In genomic region chr5:96675882-96676281, GRCh38 we compare ENCODE assay signal across 22 cellular contexts.
"Had no signal": no experiment of that assay in that cellular context is flagged by ENCODE, and none has a peak within 500 bp of the region (broad histone marks: within the 10 kb centered on the region; RNA-seq: fewer than 3 reads in every experiment).

No MANE protein-coding gene starts in this region.

- H3K4me3 Mint-ChIP-seq: activated B cell treated with CpG ODN at 0.5 μM for 24 hours; activated CD4-positive, alpha-beta T cell treated with anti-CD3 and anti-CD28 coated beads, Interleukin-2, amount 10 ng/mL, durations not matched to agents 24 days and 14 days; activated CD8-positive, alpha-beta memory T cell treated with anti-CD3 and anti-CD28 coated beads, Interleukin-2, amount 10 ng/mL, durations not matched to agents 7 days and 5 days; activated naive CD8-positive, alpha-beta T cell; activated T-cell treated with anti-CD3 and anti-CD28 coated beads, Interleukin-2, amount 50 U/mL, for 24 hours; activated T-helper 1 cell treated with anti-CD3 and anti-CD28 coated beads, Interleukin-12 subunit alpha, Interleukin-12 subunit beta, Interleukin-2, Interleukin-4 antibody, amounts not matched to agents 30 ng/mL and 10 ng/mL and 1 ng/mL, durations not matched to agents 14 hours and 24 hours and 36 hours; brain; central memory CD8-positive, alpha-beta T cell; T-helper 17 cell had no signal

- H3K27ac Mint-ChIP-seq: activated B cell treated with CpG ODN at 0.5 μM for 24 hours; activated CD4-positive, alpha-beta T cell treated with anti-CD3 and anti-CD28 coated beads, Interleukin-2, amount 10 ng/mL, durations not matched to agents 24 days and 14 days; activated CD8-positive, alpha-beta memory T cell treated with anti-CD3 and anti-CD28 coated beads, Interleukin-2, amount 10 ng/mL, durations not matched to agents 7 days and 5 days; activated naive CD8-positive, alpha-beta T cell; activated T-cell treated with anti-CD3 and anti-CD28 coated beads, Interleukin-2, amount 50 U/mL, for 24 hours; activated T-helper 1 cell treated with anti-CD3 and anti-CD28 coated beads, Interleukin-12 subunit alpha, Interleukin-12 subunit beta, Interleukin-2, Interleukin-4 antibody, amounts not matched to agents 30 ng/mL and 10 ng/mL and 1 ng/mL, durations not matched to agents 14 hours and 24 hours and 36 hours; brain had no signal

- DNase-seq: activated B cell treated with CpG ODN at 0.5 μM for 24 hours; activated CD4-positive, alpha-beta T cell treated with anti-CD3 and anti-CD28 coated beads for 1 hour; activated CD4-positive, alpha-beta T cell treated with anti-CD3 and anti-CD28 coated beads, Interleukin-2, amount 10 ng/mL, durations not matched to agents 24 days and 14 days; activated CD4-positive, alpha-beta T cell treated with anti-CD3 and anti-CD28 coated beads, Interleukin-2, amount 50 U/mL, for 48 hours; activated CD8-positive, alpha-beta memory T cell treated with anti-CD3 and anti-CD28 coated beads, Interleukin-2, amount 10 ng/mL, durations not matched to agents 7 days and 5 days; activated effector memory CD4-positive, alpha-beta T cell treated with Interleukin-2 at 50 U/mL for 16 hours; activated naive CD4-positive, alpha-beta T cell treated with Interleukin-2 at 50 U/mL for 16 hours; activated T-cell treated with anti-CD3 and anti-CD28 coated beads, Interleukin-2, amount 50 U/mL, for 24 hours; amygdala; NCI-H146; NCI-H187 treated with DMSO at 0.1 percent for 48 hours; NCI-H2171 treated with DMSO at 0.1 percent for 48 hours; NCI-H226; NCI-H526 treated with DMSO at 0.1 percent for 48 hours; NCI-H82; SIG-M5; T-helper 17 cell; T-helper 9 cell had no signal

- H3K4me1 Mint-ChIP-seq: brain had no signal

- H3K36me3 Mint-ChIP-seq: brain had no signal

- H3K9me3 Mint-ChIP-seq: activated B cell treated with CpG ODN at 0.5 μM for 24 hours; activated CD4-positive, alpha-beta T cell treated with anti-CD3 and anti-CD28 coated beads, Interleukin-2, amount 10 ng/mL, durations not matched to agents 24 days and 14 days; activated T-cell treated with anti-CD3 and anti-CD28 coated beads, Interleukin-2, amount 50 U/mL, for 24 hours; activated T-helper 1 cell treated with anti-CD3 and anti-CD28 coated beads, Interleukin-12 subunit alpha, Interleukin-12 subunit beta, Interleukin-2, Interleukin-4 antibody, amounts not matched to agents 30 ng/mL and 10 ng/mL and 1 ng/mL, durations not matched to agents 14 hours and 24 hours and 36 hours; brain; central memory CD8-positive, alpha-beta T cell had no signal

- H3K27me3 Mint-ChIP-seq: activated B cell treated with CpG ODN at 0.5 μM for 24 hours; activated CD4-positive, alpha-beta T cell treated with anti-CD3 and anti-CD28 coated beads, Interleukin-2, amount 10 ng/mL, durations not matched to agents 24 days and 14 days; activated CD8-positive, alpha-beta memory T cell treated with anti-CD3 and anti-CD28 coated beads, Interleukin-2, amount 10 ng/mL, durations not matched to agents 7 days and 5 days; activated naive CD8-positive, alpha-beta T cell; activated T-cell treated with anti-CD3 and anti-CD28 coated beads, Interleukin-2, amount 50 U/mL, for 24 hours; central memory CD8-positive, alpha-beta T cell; T-helper 17 cell had no signal
